ENCODE assay signal across 19 cellular contexts in genomic region chr16:4301177-4301576, GRCh38. TPM values are rescaled to one million over a fixed set of nuclear protein-coding genes. Genes with fewer than 3 reads are reported as not detected.
"Had no signal": no experiment of that assay in that cellular context is flagged by ENCODE, and none has a peak within 500 bp of the region (broad histone marks: within the 10 kb centered on the region; RNA-seq: fewer than 3 reads in every experiment).

No MANE protein-coding gene starts in this region.

- H3K4me1 ChIP-seq: uterus had no signal

- H3K9me3 Mint-ChIP-seq: natural killer cell, neural progenitor cell had no signal

- H3K27me3 ChIP-seq: dorsolateral prefrontal cortex, heart right ventricle, neural progenitor cell, ovary, right atrium auricular region, upper lobe of left lung, uterus had no signal

- H3K4me2 ChIP-seq: neural progenitor cell had no signal

- H2AFZ ChIP-seq: neural progenitor cell had no signal

- H3K27ac ChIP-seq: coronary artery, dorsolateral prefrontal cortex, heart right ventricle, neural progenitor cell, ovary, right atrium auricular region, upper lobe of left lung, uterus had no signal

- FAIRE-seq: frontal cortex, islet of Langerhans, small intestine had no signal

- H3K4me3 ChIP-seq: coronary artery, dorsolateral prefrontal cortex, heart right ventricle, neural progenitor cell, ovary, right atrium auricular region, upper lobe of left lung, uterus had no signal

- H3K27ac Mint-ChIP-seq: natural killer cell, neural progenitor cell had no signal

- H3K9me3 ChIP-seq: heart right ventricle, ovary, right atrium auricular region, upper lobe of left lung, uterus had no signal

- H3K36me3 Mint-ChIP-seq: natural killer cell, neural progenitor cell had no signal

- H3K36me3 ChIP-seq: neural progenitor cell, ovary, right atrium auricular region, upper lobe of left lung, uterus had no signal

- ATAC-seq: esophagus mucosa, heart right ventricle, natural killer cell had no signal

- H3K4me3 Mint-ChIP-seq: natural killer cell, neural progenitor cell had no signal

- H3K9ac ChIP-seq: neural progenitor cell had no signal

- DNase-seq: dorsolateral prefrontal cortex; effector CD8-positive, alpha-beta T cell; heart right ventricle; hypothalamus; kidney glomerular epithelial cell; natural killer cell; nucleus accumbens; ovary; small intestine; stimulated activated CD4-positive, alpha-beta T cell treated with anti-CD3 and anti-CD28 coated beads, Interleukin-12 subunit alpha, Interleukin-12 subunit beta, amount 100 ng/mL, for 4 hours; stimulated activated naive CD4-positive, alpha-beta T cell treated with Interleukin-2 at 50 U/mL for 16 hours; upper lobe of left lung; uterus had no signal

RNA-seq across cellular contexts. Expression of gene SRL, which starts 59.3 kb away (rescaled TPM):
- total RNA-seq: natural killer cell had no signal
